In genomic region chrX:39907964-39908616, GRCh38 we compare ENCODE assay signal across 10 cellular contexts.
DNase-seq lines count a peak whose midpoint lies in the region; ATAC-seq, FAIRE-seq and TF ChIP-seq lines count a peak whose summit lies in the region.
"Had no signal": no experiment of that assay in that cellular context is flagged by ENCODE, and none has a peak within 500 bp of the region (broad histone marks: within the 10 kb centered on the region; RNA-seq: fewer than 3 reads in every experiment).

No MANE protein-coding gene starts in this region.

- RAD21 ChIA-PET in GM12878 (lab: Charles Lee; ENCODE audit: unreplicated experiment) = interaction anchor here (0.5 kb wide), 1 partner anchor 695 kb away, joined by 3 read pairs; no protein-coding TSS in a partner anchor

- H3K9me3 ChIP-seq in GM12878 (replicated peaks; ENCODE audit: control insufficient read depth, insufficient read depth, low read length) = no peaks in the 10 kb centered on the region; the same call in 2 of the 3 replicates
- H3K9me3 ChIP-seq: neutrophil had no signal

- SMC1A ChIA-PET in GM12878 (lab: Charles Lee; ENCODE audit: uncharacterized antibody, unreplicated experiment) = no interaction called here

- CTCF ChIA-PET in activated CD4-positive, alpha-beta T cell treated with anti-CD3 and anti-CD28 coated beads, Interleukin-2, amount 10 ng/mL, durations not matched to agents 7 days and 5 days (lab: Charles Lee) = no interaction called here
- CTCF ChIA-PET in GM12878 (lab: Yijun Ruan, JAX) = interaction anchor here (0.7 kb wide), 1 partner anchor 15 kb away, joined by 3 read pairs; no protein-coding TSS in a partner anchor

- ATAC-seq in GM12878 (peak; percentile 72), HG02642 (IDR thresholded peaks at IDR 0.05; ENCODE audit: poor library complexity, unreplicated experiment) (no peak)

- TF ChIP-seq RAD21 in GM12878 (IDR thresholded peaks at IDR 0.05; ENCODE audit: insufficient read depth, low read depth, low read length) = no peak

- H3K79me2 ChIP-seq in GM12878 (ENCODE audit: control insufficient read depth, insufficient read depth, low read length) = no peaks in the 10 kb centered on the region

- no peaks in the 10 kb centered on the region for H3K36me3 ChIP-seq in GM12878 (ENCODE audit: control insufficient read depth in 2 of 2, insufficient read depth in 2 of 2, low read length in 1 of 2)
- H3K36me3 ChIP-seq: neutrophil had no signal

- H3K4me1 ChIP-seq in GM12878 (ENCODE audit: control insufficient read depth, insufficient read depth, low read length) = peaks cover 12% of the 10 kb centered on the region

- no TSS peak for BruUV-seq in GM12878 (replicated peaks; lab: Mats Ljungman, UMichigan)

- no peak for TF ChIP-seq EP300 in GM12878 (IDR thresholded peaks at IDR 0.05; ENCODE audit: borderline replicate concordance in 1 of 2, control insufficient read depth in 1 of 2, low read depth in 2 of 2, low read length in 2 of 2)

- no peak overlapping the region for H3K27ac Mint-ChIP-seq in activated CD4-positive, alpha-beta T cell treated with anti-CD3 and anti-CD28 coated beads, Interleukin-2, amount 10 ng/mL, durations not matched to agents 7 days and 5 days
- H3K27ac Mint-ChIP-seq in progenitor cell of endocrine pancreas = no peak overlapping the region

- in situ Hi-C loops in GM12878 (cut with MboI) = no loop called here

- H3K9me3 Mint-ChIP-seq in activated CD4-positive, alpha-beta T cell treated with anti-CD3 and anti-CD28 coated beads, Interleukin-2, amount 10 ng/mL, durations not matched to agents 7 days and 5 days = no peaks in the 10 kb centered on the region
- peaks cover 2% of the 10 kb centered on the region for H3K9me3 Mint-ChIP-seq in progenitor cell of endocrine pancreas (ENCODE audit: low read depth)

- H3K27me3 Mint-ChIP-seq in activated CD4-positive, alpha-beta T cell treated with anti-CD3 and anti-CD28 coated beads, Interleukin-2, amount 10 ng/mL, durations not matched to agents 7 days and 5 days = no peaks in the 10 kb centered on the region
- peaks cover 22% of the 10 kb centered on the region for H3K27me3 Mint-ChIP-seq in progenitor cell of endocrine pancreas

- no peak for FAIRE-seq in GM12878 (lab: Jason Lieb, UNC)
- no peak for FAIRE-seq in frontal cortex (lab: Jason Lieb, UNC)

- WGBS in GM12878 (ENCODE audit: insufficient coverage, insufficient replicate concordance, low lambda C conversion rate, missing lambda C conversion rate) = 33% methylated on average over 14 of the region's 14 CpGs

- H3K27ac ChIP-seq in GM12878 (ENCODE audit: control insufficient read depth, insufficient read depth) = no peak overlapping the region
- H3K27ac ChIP-seq: neutrophil, VCaP had no signal

- POLR2A ChIA-PET in activated CD4-positive, alpha-beta T cell treated with anti-CD3 and anti-CD28 coated beads, Interleukin-2, amount 10 ng/mL, durations not matched to agents 7 days and 5 days (lab: Charles Lee) = no interaction called here
- POLR2A ChIA-PET in GM12878 (lab: Charles Lee) = no interaction called here

- H3K4me3 Mint-ChIP-seq in activated CD4-positive, alpha-beta T cell treated with anti-CD3 and anti-CD28 coated beads, Interleukin-2, amount 10 ng/mL, durations not matched to agents 7 days and 5 days = no peak overlapping the region
- no peak overlapping the region for H3K4me3 Mint-ChIP-seq in progenitor cell of endocrine pancreas (ENCODE audit: low read depth)

- H3K4me1 Mint-ChIP-seq in activated CD4-positive, alpha-beta T cell treated with anti-CD3 and anti-CD28 coated beads, Interleukin-2, amount 10 ng/mL, durations not matched to agents 7 days and 5 days = peaks cover 3% of the 10 kb centered on the region
- H3K4me1 Mint-ChIP-seq in progenitor cell of endocrine pancreas (ENCODE audit: low read depth) = peaks cover 20% of the 10 kb centered on the region

- no peaks in the 10 kb centered on the region for H4K20me1 ChIP-seq in GM12878 (ENCODE audit: control insufficient read depth, insufficient read depth)

- H2AFZ ChIP-seq in GM12878 (ENCODE audit: control insufficient read depth, low read depth, low read length) = no peak overlapping the region

- peak; percentile 11 to 35 for DNase-seq in activated CD4-positive, alpha-beta T cell treated with anti-CD3 and anti-CD28 coated beads, Interleukin-2, amount 50 U/mL, for 48 hours
- DNase-seq in activated CD4-positive, alpha-beta T cell treated with anti-CD3 and anti-CD28 coated beads, Interleukin-2, amount 10 ng/mL, durations not matched to agents 7 days and 5 days = no peak
- DNase-seq in GM12878 (ENCODE audit: low read depth, low spot score) = no peak
- DNase-seq in left kidney (ENCODE audit: low read depth, low spot score) = peak; percentile 32
- DNase-seq in ureter (ENCODE audit: low spot score) = peak; percentile 66
- DNase-seq in frontal cortex (ENCODE audit: low spot score in 2 of 2) = no peak
- DNase-seq in progenitor cell of endocrine pancreas (ENCODE audit: low spot score, unreplicated experiment) = no peak

- no peak for TF ChIP-seq POLR2A in GM12878 (IDR thresholded peaks at IDR 0.05; ENCODE audit: low read depth, low read length)

- no peak for TF ChIP-seq CTCF in GM12878 (IDR thresholded peaks at IDR 0.05 in 2 of 3, conservative IDR thresholded peaks at IDR 0.05 in 1 of 3; ENCODE audit: control insufficient read depth in 2 of 3, extremely low read depth in 1 of 3, insufficient read depth in 1 of 3, low read depth in 3 of 3, low read length in 3 of 3)
- no peak for TF ChIP-seq CTCF in progenitor cell of endocrine pancreas (IDR thresholded peaks at IDR 0.05; ENCODE audit: unreplicated experiment)

- H3K9ac ChIP-seq in GM12878 (ENCODE audit: control insufficient read depth, insufficient read depth, low read length) = no peak overlapping the region

- no peaks in the 10 kb centered on the region for H3K36me3 Mint-ChIP-seq in activated CD4-positive, alpha-beta T cell treated with anti-CD3 and anti-CD28 coated beads, Interleukin-2, amount 10 ng/mL, durations not matched to agents 7 days and 5 days (ENCODE audit: low read depth)
- no peaks in the 10 kb centered on the region for H3K36me3 Mint-ChIP-seq in progenitor cell of endocrine pancreas (ENCODE audit: insufficient read depth)

- no peak overlapping the region for H3K4me2 ChIP-seq in GM12878 (ENCODE audit: control insufficient read depth, insufficient read depth)

- H3K27me3 ChIP-seq in GM12878 (replicated peaks in 1 of 2; ENCODE audit: control insufficient read depth in 2 of 2, insufficient read depth in 2 of 2, low read length in 1 of 2) = no peaks in the 10 kb centered on the region; a peak in 1 of 4 replicates
- H3K27me3 ChIP-seq: neutrophil had no signal

- no peak overlapping the region for H3K4me3 ChIP-seq in GM12878

- intact Hi-C loops in GM12878 (cut with micrococcal nuclease; ENCODE audit: unreplicated experiment) = no loop called here

TF ChIP-seq in GM12878, 131 proteins besides CTCF, POLR2A, EP300 and RAD21 (continues in another document):
- TF ChIP-seq SMC3 (IDR thresholded peaks at IDR 0.05; ENCODE audit: borderline replicate concordance, low read length) = no peak
- peak; percentile 27 for TF ChIP-seq USF1 (IDR thresholded peaks at IDR 0.05; ENCODE audit: borderline replicate concordance, extremely low read length, insufficient read depth, low read depth, low read length)
- no peak for TF ChIP-seq BCL3 (IDR thresholded peaks at IDR 0.05; ENCODE audit: borderline replicate concordance, insufficient read depth, low read depth, low read length, poor library complexity, severe bottlenecking)
- TF ChIP-seq JUND (IDR thresholded peaks at IDR 0.05; ENCODE audit: low read depth, low read length) = no peak
- no peak for TF ChIP-seq FOXK2 (IDR thresholded peaks at IDR 0.05)
- TF ChIP-seq RELA (IDR thresholded peaks at IDR 0.05; ENCODE audit: borderline replicate concordance, partially characterized antibody) = no peak
- TF ChIP-seq RBBP5 (conservative IDR thresholded peaks at IDR 0.05) = no peak

Comparison
In these comparisons a context has a peak if more than half of its experiments do, and no peak if none do; other contexts are left out.
1. DNase-seq: peak in activated CD4-positive, alpha-beta T cell treated with anti-CD3 and anti-CD28 coated beads, Interleukin-2, amount 50 U/mL, for 48 hours (2 of 2), left kidney (single experiment) and ureter (single experiment); none in activated CD4-positive, alpha-beta T cell treated with anti-CD3 and anti-CD28 coated beads, Interleukin-2, amount 10 ng/mL, durations not matched to agents 7 days and 5 days (single experiment), GM12878 (single experiment), frontal cortex (0 of 2) and progenitor cell of endocrine pancreas (single experiment).